24 cellular contexts compared by ENCODE assay signal in the genomic region with DNA sequence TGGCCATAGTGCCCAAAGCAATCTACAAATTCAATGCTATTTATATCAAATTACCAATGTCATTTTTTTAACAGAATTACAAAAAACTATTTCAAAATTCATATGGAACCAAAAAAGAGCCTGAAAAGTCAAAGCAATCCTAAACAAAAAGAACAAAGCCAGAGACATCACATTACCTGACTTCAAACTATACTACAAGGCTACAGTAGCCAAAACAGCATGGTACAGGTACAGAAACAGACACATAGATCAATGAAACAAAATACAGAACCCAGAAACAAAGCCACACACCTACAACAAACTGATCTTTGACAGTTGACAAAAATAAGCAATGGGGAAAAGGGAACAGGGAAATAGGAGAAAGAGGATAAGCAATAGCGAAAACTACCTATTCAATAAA.
"Had no signal": no experiment of that assay in that cellular context is flagged by ENCODE, and none has a peak within 500 bp of the region (broad histone marks: within the 10 kb centered on the region; RNA-seq: fewer than 3 reads in every experiment).

No MANE protein-coding gene starts in this region.

- H3K27ac ChIP-seq: stomach, suprapubic skin, testis, thoracic aorta, thyroid gland, tibial artery, tibial nerve, transverse colon, upper lobe of left lung, upper lobe of right lung, uterus, vagina had no signal

- H3K4me1 ChIP-seq: testis, tibial nerve, upper lobe of left lung, upper lobe of right lung, uterus had no signal

- H3K4me3 ChIP-seq: stomach, suprapubic skin, testis, thoracic aorta, thyroid gland, tibial artery, tibial nerve, transverse colon, upper lobe of left lung, upper lobe of right lung, uterus, vagina had no signal

- DNase-seq: stimulated activated CD4-positive, alpha-beta T cell treated with anti-CD3 and anti-CD28 coated beads, Interleukin-2, amount 100 ng/mL, for 48 hours; stimulated activated CD4-positive, alpha-beta T cell treated with anti-CD3 and anti-CD28 coated beads, Interleukin-4, amount 100 ng/mL, for 1 hour; stimulated activated CD4-positive, alpha-beta T cell treated with anti-CD3 and anti-CD28 coated beads, Interleukin-4, amount 100 ng/mL, for 24 hours; stimulated activated CD4-positive, alpha-beta T cell treated with anti-CD3 and anti-CD28 coated beads, Interleukin-4, amount 100 ng/mL, for 4 hours; stimulated activated CD8-positive, alpha-beta memory T cell treated with anti-CD3 and anti-CD28 coated beads, Interleukin-4, amount 100 ng/mL, for 48 hours; stimulated activated naive B cell treated with anti-CD40 and anti-IgM and Interleukin-4, amounts not matched to agents 10 μg/mL and 1 μg/mL and 100 μg/mL, for 72 hours; stimulated activated naive CD4-positive, alpha-beta T cell; stimulated activated naive CD4-positive, alpha-beta T cell treated with Interleukin-2 at 50 U/mL for 16 hours; stimulated activated naive CD8-positive, alpha-beta T cell treated with anti-CD3 and anti-CD28 coated beads, Interleukin-15, amount 100 ng/mL, for 72 hours; stimulated activated naive CD8-positive, alpha-beta T cell treated with anti-CD3 and anti-CD28 coated beads, Interleukin-15, Interleukin-2, amounts not matched to agents 100 U/mL and 50 U/mL, for 24 hours; stomach; substantia nigra; testis; thyroid gland; tibial artery; transverse colon; trophoblast cell; upper lobe of left lung; upper lobe of right lung; uterus had no signal

- H3K9me3 ChIP-seq: suprapubic skin, testis, thoracic aorta, thyroid gland, tibial artery, upper lobe of right lung, uterus, vagina had no signal

- H3K36me3 ChIP-seq: stomach, suprapubic skin, thoracic aorta, thyroid gland, tibial artery, tibial nerve, transverse colon, upper lobe of left lung, upper lobe of right lung, uterus, vagina had no signal
